19 cellular contexts compared by ENCODE assay signal in the genomic region with DNA sequence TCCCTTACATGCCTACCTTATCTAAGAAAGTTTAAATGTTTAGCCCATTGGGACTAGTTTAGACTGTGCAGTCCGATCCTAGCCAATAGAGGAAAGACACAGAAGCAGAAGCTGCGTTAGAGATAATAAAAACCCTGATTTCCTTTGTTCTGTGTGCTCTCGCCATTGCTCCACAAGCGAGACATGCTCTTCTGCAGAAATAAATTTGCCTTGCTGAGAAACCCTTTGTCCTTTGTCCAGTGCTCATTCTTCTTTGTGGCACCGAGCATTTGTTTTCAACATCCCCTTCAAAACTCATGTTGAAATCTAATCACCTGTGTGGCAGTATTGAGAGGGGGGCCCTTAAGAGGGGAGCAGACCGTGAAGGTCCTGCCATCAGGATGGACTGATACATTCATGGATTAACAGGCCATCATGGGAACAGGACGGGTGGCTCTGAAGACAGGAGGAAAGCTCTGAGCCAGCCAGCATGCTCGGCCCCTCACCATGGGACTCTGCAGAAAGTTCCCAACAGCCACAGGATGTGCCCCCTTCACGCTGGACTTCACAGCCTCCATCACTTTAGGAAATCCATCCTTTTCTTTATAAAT.
DNase-seq lines count a peak whose midpoint lies in the region; ATAC-seq and TF ChIP-seq lines count a peak whose summit lies in the region.
"Had no signal": no experiment of that assay in that cellular context is flagged by ENCODE, and none has a peak within 500 bp of the region (broad histone marks: within the 10 kb centered on the region; RNA-seq: fewer than 3 reads in every experiment).

No MANE protein-coding gene starts in this region.

- no peak overlapping the region for H2AFZ ChIP-seq in HCT116 (ENCODE audit: low read depth, low read length, poor library complexity, severe bottlenecking)
- H2AFZ ChIP-seq: GM23338 had no signal

- H3K4me3 ChIP-seq in heart left ventricle = no peak overlapping the region
- no peak overlapping the region for H3K4me3 ChIP-seq in HCT116 (replicated peaks in 1 of 2; ENCODE audit: low read depth in 1 of 2, low read length in 2 of 2)
- no peak overlapping the region for H3K4me3 ChIP-seq in gastrocnemius medialis
- H3K4me3 ChIP-seq: A549, BLaER1, GM23338 had no signal

- WGBS in heart left ventricle, 4 donors = 91 to 95% (median 93%) methylated on average over 9 of the region's 9 CpGs

- TF ChIP-seq POLR2A in heart left ventricle (IDR thresholded peaks at IDR 0.05) (no peak), HCT116 (IDR thresholded peaks at IDR 0.05; ENCODE audit: borderline replicate concordance, extremely low read depth, insufficient read depth, insufficient read length) (no peak), gastrocnemius medialis (IDR thresholded peaks at IDR 0.05) (no peak)

- peaks cover 14% of the 10 kb centered on the region for H3K36me3 Mint-ChIP-seq in endothelial cell (ENCODE audit: low read depth, unreplicated experiment)

- TF ChIP-seq RAD21 in HCT116 (IDR thresholded peaks at IDR 0.05; ENCODE audit: low read depth) = no peak

- no peaks in the 10 kb centered on the region for H3K27me3 ChIP-seq in heart left ventricle
- H3K27me3 ChIP-seq in HCT116 (ENCODE audit: insufficient read depth, low read length) = no peaks in the 10 kb centered on the region
- no peaks in the 10 kb centered on the region for H3K27me3 ChIP-seq in gastrocnemius medialis
- H3K27me3 ChIP-seq: BLaER1 had no signal

- RAD21 ChIA-PET in HCT116 (lab: Charles Lee; ENCODE audit: low non-redundant PET in 1 of 2, low total read pairs in 2 of 2, uncharacterized antibody in 2 of 2, unreplicated experiment in 2 of 2) = no interaction called here

- ATAC-seq in Right ventricle myocardium inferior = no peak
- no peak for ATAC-seq in heart left ventricle
- ATAC-seq in HCT116 = no peak
- ATAC-seq in gastrocnemius medialis = no peak
- ATAC-seq in HG02973 (IDR thresholded peaks at IDR 0.05; ENCODE audit: unreplicated experiment) = no peak
- ATAC-seq in GM21528 (IDR thresholded peaks at IDR 0.05; ENCODE audit: low FRiP score, unreplicated experiment) = no peak
- ATAC-seq: A549, GM23338 had no signal

- POLR2A ChIA-PET in HCT116 (lab: Charles Lee) = no interaction called here

- CTCF ChIA-PET in HCT116 (lab: Charles Lee) = no interaction called here

- no peak overlapping the region for H3K4me2 ChIP-seq in HCT116 (ENCODE audit: low read length)
- H3K4me2 ChIP-seq: A549, BLaER1, GM23338 had no signal

- no peaks in the 10 kb centered on the region for H3K9me2 ChIP-seq in HCT116 (ENCODE audit: insufficient read depth)

- peaks cover 0 to 24% (median 14%) of the 10 kb centered on the region in 12 donors for H3K9me3 ChIP-seq in heart left ventricle
- peaks cover 6 to 13% of the 10 kb centered on the region in 2 experiments; a peak in 2 of 4 replicates for H3K9me3 ChIP-seq in HCT116 (ENCODE audit: control insufficient read depth in 1 of 2, insufficient read depth in 1 of 2, low read depth in 1 of 2, low read length in 2 of 2)
- no peaks in the 10 kb centered on the region for H3K9me3 ChIP-seq in gastrocnemius medialis

- BruUV-seq in HCT116 (replicated peaks; lab: Mats Ljungman, UMichigan) = no TSS peak

- intact Hi-C loops in Right ventricle myocardium inferior (cut with DNase I) = no loop called here
- intact Hi-C loops in heart left ventricle (cut with DNase I) = no loop called here
- intact Hi-C loops in HCT116 (cut with micrococcal nuclease) = no loop called here
- intact Hi-C loops in gastrocnemius medialis (cut with DNase I; ENCODE audit: low total_unique reads) = no loop called here

- H3K27me3 Mint-ChIP-seq in endothelial cell (ENCODE audit: unreplicated experiment) = peaks cover 9% of the 10 kb centered on the region

- H3K4me1 ChIP-seq in heart left ventricle (peaks cover 0 to 11% (median 0%) of the 10 kb centered on the region in 12 donors), HCT116 (ENCODE audit: control insufficient read depth in 1 of 2, insufficient read depth in 2 of 2, low read length in 2 of 2) (no peaks in the 10 kb centered on the region), gastrocnemius medialis (peaks cover 20 to 22% of the 10 kb centered on the region in 2 donors)
- H3K4me1 ChIP-seq: A549, Caco-2 had no signal

- in situ Hi-C loops in gastrocnemius medialis (cut with MboI; ENCODE audit: low sequenced_read_pairs in 4 of 4) = no loop called here

- no peak overlapping the region for H3K27ac Mint-ChIP-seq in endothelial cell (ENCODE audit: unreplicated experiment)
- H3K27ac Mint-ChIP-seq: CD8-positive, alpha-beta memory T cell; GM23338; HFFc6 had no signal

- peak; percentile 1 for DNase-seq in Right ventricle myocardium inferior (ENCODE audit: missing footprints)
- no peak for DNase-seq in heart left ventricle
- no peak for DNase-seq in HCT116 (ENCODE audit: low read depth, low spot score)
- DNase-seq in endothelial cell (ENCODE audit: low spot score) = no peak
- no peak for DNase-seq in gastrocnemius medialis
- no peak for DNase-seq in HK-2 (ENCODE audit: unreplicated experiment)
- DNase-seq: AML-193; Caco-2; CD8-positive, alpha-beta memory T cell; DMS79; H9; HFFc6; IMR-90; KG1 had no signal

- no peaks in the 10 kb centered on the region for H3K4me1 Mint-ChIP-seq in endothelial cell (ENCODE audit: unreplicated experiment)
- H3K4me1 Mint-ChIP-seq: CD8-positive, alpha-beta memory T cell; GM23338 had no signal

- no peaks in the 10 kb centered on the region for H4K20me1 ChIP-seq in HCT116 (ENCODE audit: insufficient read depth)
- H4K20me1 ChIP-seq: BLaER1 had no signal

- H3K9me3 Mint-ChIP-seq in endothelial cell (ENCODE audit: unreplicated experiment) = peaks cover 21% of the 10 kb centered on the region

- peak overlapping the region; percentile 63 for H3K4me3 Mint-ChIP-seq in endothelial cell (ENCODE audit: unreplicated experiment)
- H3K4me3 Mint-ChIP-seq: CD8-positive, alpha-beta memory T cell; GM23338; H9; HFFc6 had no signal

- H3K79me2 ChIP-seq in HCT116 (ENCODE audit: insufficient read depth, low read length) = no peaks in the 10 kb centered on the region

- no peak overlapping the region for H3K9ac ChIP-seq in HCT116 (ENCODE audit: low read length)
- H3K9ac ChIP-seq: BLaER1 had no signal

- H3K27ac ChIP-seq in heart left ventricle (no peak overlapping the region), HCT116 (ENCODE audit: low read depth, low read length) (no peak overlapping the region), gastrocnemius medialis (peak overlapping the region; percentile 32 to 95 (median 92))
- H3K27ac ChIP-seq: A549, BLaER1 had no signal

- H3K36me3 ChIP-seq in heart left ventricle (no peaks in the 10 kb centered on the region), HCT116 (ENCODE audit: control insufficient read depth in 1 of 2, insufficient read depth in 2 of 2, low read length in 2 of 2) (no peaks in the 10 kb centered on the region), gastrocnemius medialis (peaks cover 0 to 47% of the 10 kb centered on the region in 2 donors)

- TF ChIP-seq CTCF in heart left ventricle (IDR thresholded peaks at IDR 0.05) (no peak), HCT116 (IDR thresholded peaks at IDR 0.05 in 2 of 3, conservative IDR thresholded peaks at IDR 0.05 in 1 of 3; ENCODE audit: borderline replicate concordance in 1 of 3, insufficient read depth in 1 of 3, low read depth in 2 of 3, low read length in 2 of 3) (no peak), endothelial cell (IDR thresholded peaks at IDR 0.05; ENCODE audit: unreplicated experiment) (no peak), gastrocnemius medialis (IDR thresholded peaks at IDR 0.05 in 4 of 5, conservative IDR thresholded peaks at IDR 0.05 in 1 of 5) (no peak)

TF ChIP-seq in HCT116, 20 proteins besides CTCF, POLR2A, EP300 and RAD21:
- TF ChIP-seq, protein P1, sequence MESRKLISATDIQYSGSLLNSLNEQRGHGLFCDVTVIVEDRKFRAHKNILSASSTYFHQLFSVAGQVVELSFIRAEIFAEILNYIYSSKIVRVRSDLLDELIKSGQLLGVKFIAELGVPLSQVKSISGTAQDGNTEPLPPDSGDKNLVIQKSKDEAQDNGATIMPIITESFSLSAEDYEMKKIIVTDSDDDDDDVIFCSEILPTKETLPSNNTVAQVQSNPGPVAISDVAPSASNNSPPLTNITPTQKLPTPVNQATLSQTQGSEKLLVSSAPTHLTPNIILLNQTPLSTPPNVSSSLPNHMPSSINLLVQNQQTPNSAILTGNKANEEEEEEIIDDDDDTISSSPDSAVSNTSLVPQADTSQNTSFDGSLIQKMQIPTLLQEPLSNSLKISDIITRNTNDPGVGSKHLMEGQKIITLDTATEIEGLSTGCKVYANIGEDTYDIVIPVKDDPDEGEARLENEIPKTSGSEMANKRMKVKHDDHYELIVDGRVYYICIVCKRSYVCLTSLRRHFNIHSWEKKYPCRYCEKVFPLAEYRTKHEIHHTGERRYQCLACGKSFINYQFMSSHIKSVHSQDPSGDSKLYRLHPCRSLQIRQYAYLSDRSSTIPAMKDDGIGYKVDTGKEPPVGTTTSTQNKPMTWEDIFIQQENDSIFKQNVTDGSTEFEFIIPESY (IDR thresholded peaks at IDR 0.05; ENCODE audit: extremely low read depth, insufficient replicate concordance, low read length) = no peak
- peak; percentile 81; the same call in 1 of the 2 replicates for TF ChIP-seq CBX3 (IDR thresholded peaks at IDR 0.05; ENCODE audit: low read depth)

Comparison
In these comparisons a context has a peak if more than half of its experiments do, and no peak if none do; other contexts are left out.
1. H3K27ac ChIP-seq: peak in gastrocnemius medialis (4 of 4); none in heart left ventricle (0 of 12) and HCT116 (single experiment).